In the genomic region with DNA sequence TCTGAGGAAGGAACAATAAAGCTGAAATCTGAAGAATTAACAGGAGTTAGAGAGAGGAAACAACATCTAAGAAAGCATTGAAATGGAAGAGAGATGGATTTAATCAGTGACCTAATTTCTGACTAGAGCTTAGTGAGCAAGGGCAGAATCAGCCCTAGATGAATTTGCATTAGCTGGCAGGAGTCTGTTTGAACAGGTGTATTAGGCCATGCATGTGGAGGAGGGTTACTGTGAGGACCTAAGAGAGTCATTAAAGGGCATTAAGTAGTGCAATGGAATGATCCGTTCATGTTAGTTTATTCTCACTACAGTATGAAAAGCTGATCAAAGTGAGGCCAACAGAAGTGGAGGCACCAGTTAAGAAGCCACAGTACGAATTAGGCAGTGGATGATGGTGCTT, we compare ENCODE assay signal across 1 cellular context.
TF ChIP-seq lines count a peak whose summit lies in the region.

No MANE protein-coding gene starts in this region.

TF ChIP-seq in GM12891, 5 proteins besides CTCF, POLR2A, EP300 and RAD21:
- TF ChIP-seq PAX5 (IDR thresholded peaks at IDR 0.05; ENCODE audit: insufficient read depth, low read length, severe bottlenecking) = no peak
- TF ChIP-seq SPI1 (IDR thresholded peaks at IDR 0.05; ENCODE audit: low read depth, low read length) = no peak
- no peak for TF ChIP-seq POLR2AphosphoS5 (IDR thresholded peaks at IDR 0.05; ENCODE audit: low read depth, low read length)
- TF ChIP-seq TAF1 (IDR thresholded peaks at IDR 0.05; ENCODE audit: low read depth, low read length) = no peak
- no peak for TF ChIP-seq POU2F2 (IDR thresholded peaks at IDR 0.05; ENCODE audit: low read depth, low read length)
TF ChIP-seq in GM12891: peak in this region for 0.
